17 cellular contexts compared by ENCODE assay signal in the genomic region with DNA sequence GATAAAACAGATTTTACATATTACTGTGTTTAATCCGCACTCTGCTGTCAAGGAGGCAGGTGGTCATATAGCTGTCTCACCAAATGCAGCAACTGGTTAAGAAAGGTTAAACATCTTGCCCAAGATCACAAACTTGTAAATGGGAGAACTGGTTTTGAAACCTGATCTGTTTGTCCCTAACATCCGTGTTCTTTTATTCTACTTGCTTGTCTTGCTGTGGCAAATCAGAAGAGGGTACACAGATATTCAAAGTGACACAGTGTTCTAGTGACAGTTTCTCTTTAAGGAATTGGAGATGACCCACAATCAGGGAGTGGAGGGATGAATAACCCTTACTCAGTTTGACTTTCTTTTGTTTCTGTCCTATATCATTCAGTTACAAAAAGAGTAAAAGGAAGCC.
"Had no signal": no experiment of that assay in that cellular context is flagged by ENCODE, and none has a peak within 500 bp of the region (broad histone marks: within the 10 kb centered on the region; RNA-seq: fewer than 3 reads in every experiment).

No MANE protein-coding gene starts in this region.

- H3K27ac ChIP-seq: lower lobe of right lung, tibial artery, vagina had no signal

- H3K4me3 ChIP-seq: lower lobe of right lung, tibial artery, vagina had no signal

- H3K27me3 ChIP-seq: tibial artery, vagina had no signal

- H3K36me3 ChIP-seq: lower lobe of right lung, tibial artery, vagina had no signal

- H3K9me3 ChIP-seq: lower lobe of right lung, tibial artery, vagina had no signal

- DNase-seq: activated CD4-positive, alpha-beta memory T cell treated with anti-CD3 and anti-CD28 coated beads for 36 hours; activated CD4-positive, alpha-beta T cell treated with anti-CD3 and anti-CD28 coated beads for 1 hour; activated gamma-delta T cell; activated T-cell treated with anti-CD3 and anti-CD28 coated beads, Interleukin-2, amount 50 U/mL, for 4 hours; amygdala; effector memory CD4-positive, alpha-beta T cell; erythroblast; glutamatergic neuron; immature natural killer cell; left cardiac atrium; lower lobe of right lung; naive thymus-derived CD4-positive, alpha-beta T cell; posterior cingulate gyrus; right cardiac atrium; tibial artery had no signal

- H3K4me1 ChIP-seq: lower lobe of right lung, tibial artery had no signal

- ATAC-seq: activated T-cell treated with anti-CD3 and anti-CD28 coated beads, Interleukin-2, amount 50 U/mL, for 4 hours; left cardiac atrium; lower lobe of right lung; naive thymus-derived CD4-positive, alpha-beta T cell; right cardiac atrium; stimulated activated memory B cell treated with anti-CD40 and anti-IgM and Interleukin-4, amounts not matched to agents 10 μg/mL and 1 μg/mL and 100 μg/mL, for 72 hours had no signal
